Comparison of ENCODE assay signal across 15 cellular contexts in genomic region chr14:92990456-92991430, GRCh38.
DNase-seq lines count a peak whose midpoint lies in the region; ATAC-seq, FAIRE-seq and TF ChIP-seq lines count a peak whose summit lies in the region.
"Had no signal": no experiment of that assay in that cellular context is flagged by ENCODE, and none has a peak within 500 bp of the region (broad histone marks: within the 10 kb centered on the region; RNA-seq: fewer than 3 reads in every experiment).

No MANE protein-coding gene starts in this region.

- H3K36me3 ChIP-seq in neural cell (ENCODE audit: insufficient read depth, low read length): no peaks in the 10 kb centered on the region
- H3K36me3 ChIP-seq: brain microvascular endothelial cell had no signal

- peak overlapping the region; percentile 56 for H3K4me3 ChIP-seq in neural cell (ENCODE audit: low read length)

- peak; percentile 56 for TF ChIP-seq CTCF in neural cell (IDR thresholded peaks at IDR 0.05; ENCODE audit: poor library complexity, severe bottlenecking)

- H3K9me2 ChIP-seq in neural cell (ENCODE audit: insufficient read depth, low read length): no peaks in the 10 kb centered on the region

- peak overlapping the region; percentile 50 for H3K4me2 ChIP-seq in neural cell (ENCODE audit: low read length)

- peak; percentile 62 for TF ChIP-seq EP300 in neural cell (conservative IDR thresholded peaks at IDR 0.05; ENCODE audit: poor library complexity, severe bottlenecking)

- H4K20me1 ChIP-seq in neural cell (ENCODE audit: insufficient read depth): no peaks in the 10 kb centered on the region

- DNase-seq in DMS 273 (lab: John Stamatoyannopoulos, UW; ENCODE audit: unreplicated experiment) (peak; percentile 23), DMS 273 treated with DMSO at 0.1 percent for 48 hours (lab: John Stamatoyannopoulos, UW) (no peak), NCI-H146 treated with DMSO at 0.1 percent for 48 hours (lab: John Stamatoyannopoulos, UW; ENCODE audit: unreplicated experiment) (peak; percentile 37), frontal cortex (ENCODE audit: low spot score in 2 of 2) (no peak)
- DNase-seq: activated naive CD4-positive, alpha-beta T cell treated with anti-CD3 and anti-CD28 coated beads for 36 hours; brain microvascular endothelial cell; CD4-positive, alpha-beta T cell; PC-3 had no signal

- TF ChIP-seq RAD21 in neural cell (conservative IDR thresholded peaks at IDR 0.05): peak; percentile 56

- H2AFZ ChIP-seq in neural cell (ENCODE audit: low read depth, low read length): no peak overlapping the region

- H3K27me3 ChIP-seq in neural cell (ENCODE audit: insufficient read depth, low read depth, low read length): no peaks in the 10 kb centered on the region
- H3K27me3 ChIP-seq: brain microvascular endothelial cell had no signal

- H3K79me2 ChIP-seq in neural cell (replicated peaks; ENCODE audit: insufficient read depth, low read length): no peaks in the 10 kb centered on the region

- H3K27ac ChIP-seq in cingulate gyrus (ENCODE audit: low read depth, low read length): peak overlapping the region; percentile 54
- peak overlapping the region; percentile 95 for H3K27ac ChIP-seq in neural cell (ENCODE audit: low read length)
- H3K27ac ChIP-seq: 22Rv1, brain microvascular endothelial cell had no signal

- FAIRE-seq in frontal cortex (lab: Jason Lieb, UNC): no peak
- FAIRE-seq: G401.6, urothelium cell line had no signal

- no peak for ATAC-seq in HG03378 (IDR thresholded peaks at IDR 0.05; ENCODE audit: unreplicated experiment)
- ATAC-seq in GM21515 (IDR thresholded peaks at IDR 0.05; ENCODE audit: unreplicated experiment): no peak
- ATAC-seq: PC-3 had no signal

- peak overlapping the region; percentile 72 for H3K9ac ChIP-seq in neural cell (ENCODE audit: low read length)

- H3K9me3 ChIP-seq in neural cell (ENCODE audit: low read length): no peaks in the 10 kb centered on the region

- H3F3A ChIP-seq in neural cell (ENCODE audit: insufficient read depth, low read length, poor library complexity, severe bottlenecking): peaks cover 6% of the 10 kb centered on the region

TF ChIP-seq in neural cell, 6 proteins besides CTCF, POLR2A, EP300 and RAD21:
- TF ChIP-seq REST (IDR thresholded peaks at IDR 0.05; ENCODE audit: borderline replicate concordance) (peak; percentile 84), MXI1 (conservative IDR thresholded peaks at IDR 0.05; ENCODE audit: poor library complexity, severe bottlenecking) (peak; percentile 31), POLR2AphosphoS5 (IDR thresholded peaks at IDR 0.05) (peak; percentile 93), EZH2 (IDR thresholded peaks at IDR 0.05; ENCODE audit: borderline replicate concordance, insufficient read depth, low read length, poor library complexity, severe bottlenecking) (no peak), SMC3 (conservative IDR thresholded peaks at IDR 0.05; ENCODE audit: poor library complexity) (peak; percentile 50)
TF ChIP-seq in neural cell: peak in this region for 4.

Comparison
In these comparisons a context has a peak if more than half of its experiments do, and no peak if none do; other contexts are left out.
1. DNase-seq: peak in DMS 273 (single experiment) and NCI-H146 treated with DMSO at 0.1 percent for 48 hours (single experiment); none in DMS 273 treated with DMSO at 0.1 percent for 48 hours (single experiment) and frontal cortex (0 of 2).